Comparison of ENCODE assay signal across 12 cellular contexts in the genomic region with DNA sequence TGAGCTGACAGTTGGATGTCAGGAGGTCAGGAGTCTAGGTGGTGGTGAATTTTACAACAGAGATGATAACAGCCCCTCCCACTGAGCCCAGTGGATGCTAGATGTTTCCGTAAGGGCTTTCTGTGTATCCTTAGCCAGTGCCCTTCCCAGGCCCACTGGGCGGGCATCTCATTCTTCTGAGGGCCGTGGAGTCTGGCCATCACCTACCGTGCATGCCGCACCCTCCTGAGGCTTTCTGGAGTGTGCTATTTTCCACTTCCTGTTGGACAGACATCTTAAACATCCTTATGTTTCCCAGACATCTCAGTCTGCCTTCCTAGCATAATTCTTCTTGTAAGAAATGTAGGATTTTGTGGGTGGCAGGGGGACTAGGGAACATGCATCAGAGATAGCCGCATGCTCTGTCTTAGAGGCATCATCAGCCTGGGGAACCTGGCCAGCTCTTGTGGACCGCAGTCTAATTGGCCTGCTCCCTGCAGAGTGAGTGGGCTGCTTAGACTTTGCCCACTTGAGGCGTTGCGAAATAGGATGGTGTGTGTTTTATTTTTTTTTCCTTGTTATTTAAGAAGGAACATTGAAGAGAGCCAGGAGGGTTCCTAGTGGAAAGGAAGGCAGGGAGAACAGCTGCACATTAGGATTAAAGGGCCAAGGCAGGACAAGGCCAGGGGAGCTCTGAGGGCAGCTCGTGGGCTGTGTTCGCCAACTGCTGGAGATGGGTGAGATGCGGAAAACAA.
DNase-seq lines count a peak whose midpoint lies in the region; ATAC-seq and TF ChIP-seq lines count a peak whose summit lies in the region.
"Had no signal": no experiment of that assay in that cellular context is flagged by ENCODE, and none has a peak within 500 bp of the region (broad histone marks: within the 10 kb centered on the region; RNA-seq: fewer than 3 reads in every experiment).

No MANE protein-coding gene starts in this region.

- DNase-seq in AG04450 (ENCODE audit: low read depth, low spot score) (peak; percentile 43), LoVo (ENCODE audit: low spot score) (peak; percentile 7), colonic mucosa (no peak), erythroblast (lab: John Stamatoyannopoulos, UW) (no peak)
- no peak for DNase-seq in natural killer cell treated with Interleukin-12 subunit alpha and Interleukin-12 subunit beta and Interleukin-15 and Interleukin-18, amount 100 ng/mL, for 72 hours (ENCODE audit: low spot score)
- DNase-seq: activated CD8-positive, alpha-beta T cell treated with anti-CD3 and anti-CD28 coated beads for 36 hours; activated naive CD8-positive, alpha-beta T cell treated with anti-CD3 and anti-CD28 coated beads, Interleukin-2, amount 50 U/mL, for 24 hours; NCI-H1436 treated with DMSO at 0.1 percent for 48 hours had no signal

- H3K27ac ChIP-seq in AG04450 (ENCODE audit: low read depth, low read length) (peak overlapping the region; percentile 31), cingulate gyrus (ENCODE audit: low read depth, low read length) (peak overlapping the region; percentile 29), colonic mucosa (no peak overlapping the region)

- H3K27me3 ChIP-seq in AG04450 (ENCODE audit: control insufficient read depth, insufficient read depth, low read length) (no peaks in the 10 kb centered on the region), colonic mucosa (no peaks in the 10 kb centered on the region)
- H3K27me3 ChIP-seq: upper lobe of left lung had no signal

- no peaks in the 10 kb centered on the region for H3K4me1 ChIP-seq in colonic mucosa

- TF ChIP-seq CTCF in AG04450 (IDR thresholded peaks at IDR 0.05; ENCODE audit: low read depth, low read length) = no peak
- TF ChIP-seq CTCF in nephron (IDR thresholded peaks at IDR 0.05; ENCODE audit: unreplicated experiment in 3 of 3) = no peak
- no peak for TF ChIP-seq CTCF in colonic mucosa (IDR thresholded peaks at IDR 0.05)

- peaks cover 26% of the 10 kb centered on the region for H3K27me3 Mint-ChIP-seq in nephron (ENCODE audit: low read depth)
- peaks cover 2 to 8% of the 10 kb centered on the region in 2 donors for H3K27me3 Mint-ChIP-seq in natural killer cell treated with Interleukin-12 subunit alpha and Interleukin-12 subunit beta and Interleukin-15 and Interleukin-18, amount 100 ng/mL, for 72 hours
- H3K27me3 Mint-ChIP-seq: activated CD8-positive, alpha-beta T cell treated with anti-CD3 and anti-CD28 coated beads for 36 hours had no signal

- H3K9ac ChIP-seq in colonic mucosa (ENCODE audit: low read depth in 2 of 2, low read length in 2 of 2) = no peak overlapping the region

- CTCF ChIA-PET in AG04450 (lab: Charles Lee) = interaction anchor here (0.7 kb wide), 1 partner anchor 40 kb away, joined by 3 read pairs; no protein-coding TSS in a partner anchor

- intact Hi-C loops in colonic mucosa (cut with DNase I) = no loop called here

- peak overlapping the region in 2 of 3 experiments; percentile 61 to 70 for H3K27ac Mint-ChIP-seq in nephron
- no peak overlapping the region for H3K27ac Mint-ChIP-seq in natural killer cell treated with Interleukin-12 subunit alpha and Interleukin-12 subunit beta and Interleukin-15 and Interleukin-18, amount 100 ng/mL, for 72 hours
- H3K27ac Mint-ChIP-seq: activated CD8-positive, alpha-beta T cell treated with anti-CD3 and anti-CD28 coated beads for 36 hours; activated naive CD8-positive, alpha-beta T cell treated with anti-CD3 and anti-CD28 coated beads, Interleukin-2, amount 50 U/mL, for 24 hours had no signal

- peak overlapping the region in 1 of 3 experiments; percentile 13 for H3K4me3 Mint-ChIP-seq in nephron
- no peak overlapping the region for H3K4me3 Mint-ChIP-seq in natural killer cell treated with Interleukin-12 subunit alpha and Interleukin-12 subunit beta and Interleukin-15 and Interleukin-18, amount 100 ng/mL, for 72 hours
- H3K4me3 Mint-ChIP-seq: activated CD8-positive, alpha-beta T cell treated with anti-CD3 and anti-CD28 coated beads for 36 hours; activated naive CD8-positive, alpha-beta T cell treated with anti-CD3 and anti-CD28 coated beads, Interleukin-2, amount 50 U/mL, for 24 hours had no signal

- peaks cover 42% of the 10 kb centered on the region for H3K4me1 Mint-ChIP-seq in nephron
- no peaks in the 10 kb centered on the region for H3K4me1 Mint-ChIP-seq in natural killer cell treated with Interleukin-12 subunit alpha and Interleukin-12 subunit beta and Interleukin-15 and Interleukin-18, amount 100 ng/mL, for 72 hours (ENCODE audit: low read depth in 2 of 2)
- H3K4me1 Mint-ChIP-seq: activated naive CD8-positive, alpha-beta T cell treated with anti-CD3 and anti-CD28 coated beads, Interleukin-2, amount 50 U/mL, for 24 hours had no signal

- no peak for ATAC-seq in HG02623 (IDR thresholded peaks at IDR 0.05; ENCODE audit: unreplicated experiment)
- no peak for ATAC-seq in natural killer cell treated with Interleukin-12 subunit alpha and Interleukin-12 subunit beta and Interleukin-15 and Interleukin-18, amount 100 ng/mL, for 72 hours
- ATAC-seq: activated CD8-positive, alpha-beta T cell treated with anti-CD3 and anti-CD28 coated beads for 36 hours; activated naive CD8-positive, alpha-beta T cell treated with anti-CD3 and anti-CD28 coated beads, Interleukin-2, amount 50 U/mL, for 24 hours had no signal

- H3K9me3 ChIP-seq in AG04450 (ENCODE audit: control insufficient read depth, insufficient read depth, low read length) = no peaks in the 10 kb centered on the region; the same call in 1 of the 2 replicates
- H3K9me3 ChIP-seq in colonic mucosa = no peaks in the 10 kb centered on the region
- H3K9me3 ChIP-seq: upper lobe of left lung had no signal

- H3K36me3 Mint-ChIP-seq in nephron (ENCODE audit: low read depth) = no peaks in the 10 kb centered on the region
- no peaks in the 10 kb centered on the region for H3K36me3 Mint-ChIP-seq in natural killer cell treated with Interleukin-12 subunit alpha and Interleukin-12 subunit beta and Interleukin-15 and Interleukin-18, amount 100 ng/mL, for 72 hours

- H3K4me3 ChIP-seq in AG04450 (ENCODE audit: low read depth, low read length) = no peak overlapping the region
- H3K4me3 ChIP-seq in colonic mucosa = no peak overlapping the region
- H3K4me3 ChIP-seq: upper lobe of left lung had no signal

- H3K9me3 Mint-ChIP-seq in nephron = no peaks in the 10 kb centered on the region
- H3K9me3 Mint-ChIP-seq in natural killer cell treated with Interleukin-12 subunit alpha and Interleukin-12 subunit beta and Interleukin-15 and Interleukin-18, amount 100 ng/mL, for 72 hours = no peaks in the 10 kb centered on the region
- H3K9me3 Mint-ChIP-seq: activated CD8-positive, alpha-beta T cell treated with anti-CD3 and anti-CD28 coated beads for 36 hours; activated naive CD8-positive, alpha-beta T cell treated with anti-CD3 and anti-CD28 coated beads, Interleukin-2, amount 50 U/mL, for 24 hours had no signal

- H3K36me3 ChIP-seq in colonic mucosa = no peaks in the 10 kb centered on the region
- H3K36me3 ChIP-seq: upper lobe of left lung had no signal

- TF ChIP-seq POLR2A in erythroblast (IDR thresholded peaks at IDR 0.05; ENCODE audit: low read length) = no peak

- POLR2A ChIA-PET in AG04450 (lab: Yijun Ruan, JAX) = interaction anchor here (0.7 kb wide), 1 partner anchor 100 kb away, joined by 3 read pairs; no protein-coding TSS in a partner anchor

Comparison
In these comparisons a context has a peak if more than half of its experiments do, and no peak if none do; other contexts are left out.
1. DNase-seq: peak in AG04450 (single experiment) and LoVo (single experiment); none in colonic mucosa (single experiment), natural killer cell treated with Interleukin-12 subunit alpha and Interleukin-12 subunit beta and Interleukin-15 and Interleukin-18, amount 100 ng/mL, for 72 hours (single experiment) and erythroblast (0 of 2).
2. H3K27ac Mint-ChIP-seq: peak in nephron (2 of 3); none in natural killer cell treated with Interleukin-12 subunit alpha and Interleukin-12 subunit beta and Interleukin-15 and Interleukin-18, amount 100 ng/mL, for 72 hours (0 of 2).